Comparison of ENCODE assay signal across 32 cellular contexts in the genomic region with DNA sequence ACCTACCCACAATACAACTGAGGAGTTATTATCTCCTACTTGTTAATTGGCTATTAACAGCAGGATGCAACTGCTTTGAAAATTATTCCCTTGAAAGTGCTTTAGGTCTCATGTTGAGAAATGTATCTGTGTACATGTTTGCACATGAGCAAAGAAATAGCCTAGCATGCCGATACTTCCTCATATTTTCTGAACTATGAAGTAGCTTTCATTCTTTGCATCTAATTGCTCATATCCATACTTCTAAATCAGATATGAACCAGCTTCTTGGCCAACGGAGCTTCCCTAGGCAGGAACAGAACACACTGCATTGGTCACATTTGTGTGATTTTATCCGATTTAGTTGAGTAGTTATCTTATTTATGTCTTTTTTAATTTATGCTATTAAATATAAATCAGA.
"Had no signal": no experiment of that assay in that cellular context is flagged by ENCODE, and none has a peak within 500 bp of the region (broad histone marks: within the 10 kb centered on the region; RNA-seq: fewer than 3 reads in every experiment).

No MANE protein-coding gene starts in this region.

- H3K27ac Mint-ChIP-seq: activated B cell treated with CpG ODN at 0.5 μM for 24 hours; activated CD4-positive, alpha-beta memory T cell treated with anti-CD3 and anti-CD28 coated beads for 36 hours; activated CD4-positive, alpha-beta T cell treated with anti-CD3 and anti-CD28 coated beads, Interleukin-2, amount 10 ng/mL, durations not matched to agents 24 days and 14 days; activated CD8-positive, alpha-beta T cell treated with anti-CD3 and anti-CD28 coated beads for 36 hours; activated naive CD4-positive, alpha-beta T cell treated with anti-CD3 and anti-CD28 coated beads, Interleukin-2, amount 10 ng/mL, durations not matched to agents 7 days and 5 days; activated naive CD4-positive, alpha-beta T cell treated with anti-CD3 and anti-CD28 coated beads, Interleukin-2, amount 50 U/mL, for 24 hours; activated naive CD8-positive, alpha-beta T cell; activated naive CD8-positive, alpha-beta T cell treated with anti-CD3 and anti-CD28 coated beads, Interleukin-2, amount 10 ng/mL, durations not matched to agents 7 days and 5 days; activated naive CD8-positive, alpha-beta T cell treated with anti-CD3 and anti-CD28 coated beads, Interleukin-2, amount 50 U/mL, for 24 hours; activated T-cell treated with anti-CD3 and anti-CD28 coated beads, Interleukin-2, amount 50 U/mL, for 24 hours; brain; T-helper 1 cell treated with Interleukin-12 subunit alpha and Interleukin-12 subunit beta and Interleukin-4 antibody, amounts not matched to agents 30 μg/mL and 1 μg/mL, for 36 hours; T-helper 2 cell treated with Interferon-gamma antibody and Interleukin-4, amounts not matched to agents 5 μg/mL and 100 μg/mL, for 36 hours had no signal

- H3K27me3 Mint-ChIP-seq: activated B cell treated with CpG ODN at 0.5 μM for 24 hours; activated CD4-positive, alpha-beta memory T cell treated with anti-CD3 and anti-CD28 coated beads for 36 hours; activated CD4-positive, alpha-beta T cell treated with anti-CD3 and anti-CD28 coated beads, Interleukin-2, amount 10 ng/mL, durations not matched to agents 24 days and 14 days; activated CD8-positive, alpha-beta T cell treated with anti-CD3 and anti-CD28 coated beads for 36 hours; activated naive CD4-positive, alpha-beta T cell treated with anti-CD3 and anti-CD28 coated beads, Interleukin-2, amount 10 ng/mL, durations not matched to agents 7 days and 5 days; activated naive CD4-positive, alpha-beta T cell treated with anti-CD3 and anti-CD28 coated beads, Interleukin-2, amount 50 U/mL, for 24 hours; activated naive CD8-positive, alpha-beta T cell treated with anti-CD3 and anti-CD28 coated beads, Interleukin-2, amount 10 ng/mL, durations not matched to agents 7 days and 5 days; activated naive CD8-positive, alpha-beta T cell treated with anti-CD3 and anti-CD28 coated beads, Interleukin-2, amount 50 U/mL, for 24 hours; activated T-cell treated with anti-CD3 and anti-CD28 coated beads, Interleukin-2, amount 50 U/mL, for 24 hours had no signal

- FAIRE-seq: TTC549 had no signal

- H3K36me3 Mint-ChIP-seq: activated CD4-positive, alpha-beta memory T cell treated with anti-CD3 and anti-CD28 coated beads for 36 hours; activated naive CD4-positive, alpha-beta T cell treated with anti-CD3 and anti-CD28 coated beads, Interleukin-2, amount 10 ng/mL, durations not matched to agents 7 days and 5 days; activated naive CD4-positive, alpha-beta T cell treated with anti-CD3 and anti-CD28 coated beads, Interleukin-2, amount 50 U/mL, for 24 hours; activated naive CD8-positive, alpha-beta T cell treated with anti-CD3 and anti-CD28 coated beads, Interleukin-2, amount 10 ng/mL, durations not matched to agents 7 days and 5 days; brain had no signal

- H3K4me3 Mint-ChIP-seq: activated B cell treated with CpG ODN at 0.5 μM for 24 hours; activated CD4-positive, alpha-beta memory T cell treated with anti-CD3 and anti-CD28 coated beads for 36 hours; activated CD4-positive, alpha-beta T cell treated with anti-CD3 and anti-CD28 coated beads, Interleukin-2, amount 10 ng/mL, durations not matched to agents 24 days and 14 days; activated CD8-positive, alpha-beta T cell treated with anti-CD3 and anti-CD28 coated beads for 36 hours; activated naive CD4-positive, alpha-beta T cell treated with anti-CD3 and anti-CD28 coated beads, Interleukin-2, amount 10 ng/mL, durations not matched to agents 7 days and 5 days; activated naive CD4-positive, alpha-beta T cell treated with anti-CD3 and anti-CD28 coated beads, Interleukin-2, amount 50 U/mL, for 24 hours; activated naive CD8-positive, alpha-beta T cell; activated naive CD8-positive, alpha-beta T cell treated with anti-CD3 and anti-CD28 coated beads, Interleukin-2, amount 10 ng/mL, durations not matched to agents 7 days and 5 days; activated naive CD8-positive, alpha-beta T cell treated with anti-CD3 and anti-CD28 coated beads, Interleukin-2, amount 50 U/mL, for 24 hours; activated T-cell treated with anti-CD3 and anti-CD28 coated beads, Interleukin-2, amount 50 U/mL, for 24 hours; brain; T-helper 1 cell treated with Interleukin-12 subunit alpha and Interleukin-12 subunit beta and Interleukin-4 antibody, amounts not matched to agents 30 μg/mL and 1 μg/mL, for 36 hours; T-helper 2 cell treated with Interferon-gamma antibody and Interleukin-4, amounts not matched to agents 5 μg/mL and 100 μg/mL, for 36 hours had no signal

- DNase-seq: activated B cell treated with CpG ODN at 0.5 μM for 24 hours; activated CD4-positive, alpha-beta memory T cell treated with anti-CD3 and anti-CD28 coated beads for 36 hours; activated CD4-positive, alpha-beta T cell treated with anti-CD3 and anti-CD28 coated beads for 4 hours; activated CD4-positive, alpha-beta T cell treated with anti-CD3 and anti-CD28 coated beads, Interleukin-2, amount 10 ng/mL, durations not matched to agents 24 days and 14 days; activated CD4-positive, alpha-beta T cell treated with anti-CD3 and anti-CD28 coated beads, Interleukin-2, amount 50 U/mL, for 1 hour; activated CD4-positive, alpha-beta T cell treated with anti-CD3 and anti-CD28 coated beads, Interleukin-2, amount 50 U/mL, for 4 hours; activated CD4-positive, CD25-positive, alpha-beta regulatory T cell treated with anti-CD3 and anti-CD28 coated beads, Interleukin-2, amount 50 U/mL, for 72 hours; activated CD8-positive, alpha-beta memory T cell treated with anti-CD3 and anti-CD28 coated beads, Interleukin-2, amount 50 U/mL, for 4 hours; activated CD8-positive, alpha-beta T cell treated with anti-CD3 and anti-CD28 coated beads for 36 hours; activated effector memory CD4-positive, alpha-beta T cell treated with anti-CD3 and anti-CD28 coated beads, Interleukin-2, amount 50 U/mL, for 16 hours; activated gamma-delta T cell treated with Interleukin-2 at 50 U/mL for 16 hours; activated naive CD4-positive, alpha-beta T cell treated with anti-CD3 and anti-CD28 coated beads, Interleukin-2, amount 10 ng/mL, durations not matched to agents 7 days and 5 days; activated naive CD4-positive, alpha-beta T cell treated with Interleukin-2 at 50 U/mL for 16 hours; activated naive CD8-positive, alpha-beta T cell treated with anti-CD3 and anti-CD28 coated beads, Interleukin-2, amount 10 ng/mL, durations not matched to agents 7 days and 5 days; activated naive CD8-positive, alpha-beta T cell treated with anti-CD3 and anti-CD28 coated beads, Interleukin-2, amount 50 U/mL, for 24 hours; activated T-cell treated with anti-CD3 and anti-CD28 coated beads, Interleukin-2, amount 50 U/mL, for 24 hours; activated T-cell treated with anti-CD3 and anti-CD28 coated beads, Interleukin-2, amount 50 U/mL, for 48 hours; amygdala; anterior cingulate cortex; central memory CD4-positive, alpha-beta T cell; SW 1271; T-helper 1 cell; T-helper 2 cell; T-helper 9 cell had no signal

- H3K4me1 ChIP-seq: ascending aorta had no signal

- H3K36me3 ChIP-seq: ascending aorta had no signal

- H3K4me1 Mint-ChIP-seq: activated B cell treated with CpG ODN at 0.5 μM for 24 hours; activated CD4-positive, alpha-beta T cell treated with anti-CD3 and anti-CD28 coated beads, Interleukin-2, amount 10 ng/mL, durations not matched to agents 24 days and 14 days; activated naive CD4-positive, alpha-beta T cell treated with anti-CD3 and anti-CD28 coated beads, Interleukin-2, amount 10 ng/mL, durations not matched to agents 7 days and 5 days; activated naive CD4-positive, alpha-beta T cell treated with anti-CD3 and anti-CD28 coated beads, Interleukin-2, amount 50 U/mL, for 24 hours; activated naive CD8-positive, alpha-beta T cell treated with anti-CD3 and anti-CD28 coated beads, Interleukin-2, amount 10 ng/mL, durations not matched to agents 7 days and 5 days; activated naive CD8-positive, alpha-beta T cell treated with anti-CD3 and anti-CD28 coated beads, Interleukin-2, amount 50 U/mL, for 24 hours had no signal

- H3K27ac ChIP-seq: ascending aorta, VCaP had no signal

- H3K4me3 ChIP-seq: ascending aorta had no signal

- H3K27me3 ChIP-seq: ascending aorta had no signal
